In the genomic region with DNA sequence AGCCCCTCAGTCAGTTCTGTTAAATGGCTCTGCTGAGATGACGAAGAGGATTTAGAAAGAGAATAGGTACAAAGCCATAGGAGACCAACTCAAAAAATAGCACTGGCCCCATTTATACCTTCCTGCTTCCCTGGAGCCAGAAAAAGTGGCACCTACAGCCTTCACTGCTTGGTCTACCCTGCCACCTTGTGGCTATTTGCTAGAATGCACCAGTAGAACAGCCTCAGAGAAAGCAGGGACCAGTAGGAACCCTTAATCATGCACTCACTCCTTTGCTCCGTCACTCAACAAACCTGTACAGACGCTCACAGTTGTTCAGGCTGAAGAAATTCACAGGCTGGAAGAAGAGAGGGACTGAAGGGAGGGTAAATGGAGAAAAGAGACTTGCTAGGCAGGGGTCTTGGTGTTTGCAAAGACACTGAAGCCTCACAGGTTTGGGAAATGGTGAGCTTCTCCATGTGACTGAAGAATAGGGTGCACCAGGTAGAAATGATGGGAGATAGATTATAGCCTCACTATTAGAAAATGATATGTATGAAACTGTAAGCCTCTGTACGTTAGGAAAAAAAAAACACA, we compare ENCODE assay signal across 9 cellular contexts. TPM values are rescaled to one million over a fixed set of nuclear protein-coding genes. Genes with fewer than 3 reads are reported as not detected.
DNase-seq lines count a peak whose midpoint lies in the region; ATAC-seq lines count a peak whose summit lies in the region.
"Had no signal": no experiment of that assay in that cellular context is flagged by ENCODE, and none has a peak within 500 bp of the region (broad histone marks: within the 10 kb centered on the region; RNA-seq: fewer than 3 reads in every experiment).

No MANE protein-coding gene starts in this region.

- H3K27ac ChIP-seq in CD4-positive, alpha-beta memory T cell (ENCODE audit: low read depth, low read length), result no peak overlapping the region

- H3K9me3 Mint-ChIP-seq in CD4-positive, alpha-beta memory T cell, result peaks cover 0 to 2% (median 0%) of the 10 kb centered on the region in 8 donors
- H3K9me3 Mint-ChIP-seq: T-helper 1 cell treated with Interleukin-12 subunit alpha and Interleukin-12 subunit beta and Interleukin-4 antibody, amounts not matched to agents 30 μg/mL and 1 μg/mL, for 36 hours had no signal

- H3K36me3 Mint-ChIP-seq in CD4-positive, alpha-beta memory T cell, result no peaks in the 10 kb centered on the region

- intact Hi-C loops in CD4-positive, alpha-beta memory T cell (cut with micrococcal nuclease), result loop anchor here (1.0 to 2.0 kb wide), 2 partner anchors 36 to 395 kb away; no protein-coding TSS in a partner anchor

- DNase-seq in CD4-positive, alpha-beta memory T cell, result peak; percentile 65 to 75 (median 70)
- DNase-seq in NCI-H526 (lab: John Stamatoyannopoulos, UW), result peak; percentile 54 to 80
- DNase-seq in activated CD4-positive, alpha-beta T cell treated with anti-CD3 and anti-CD28 coated beads for 48 hours, result peak; percentile 82
- DNase-seq in dermis blood vessel endothelial cell, result peak; percentile 85
- peak; percentile 76 to 79 for DNase-seq in lung microvascular endothelial cell (ENCODE audit: low read depth in 2 of 2)
- peak; percentile 30 to 48 for DNase-seq in stimulated activated CD8-positive, alpha-beta memory T cell treated with anti-CD3 and anti-CD28 coated beads, Interleukin-2, amount 100 ng/mL, for 48 hours (ENCODE audit: low read depth in 2 of 2)

- ATAC-seq in GM19397 (IDR thresholded peaks at IDR 0.05; ENCODE audit: unreplicated experiment) (peak; percentile 79), HG03520 (IDR thresholded peaks at IDR 0.05; ENCODE audit: unreplicated experiment) (peak; percentile 77)

- no peaks in the 10 kb centered on the region for H3K36me3 ChIP-seq in CD4-positive, alpha-beta memory T cell (ENCODE audit: insufficient read depth, low read length)

- H3K27me3 ChIP-seq in CD4-positive, alpha-beta memory T cell (ENCODE audit: insufficient read depth, low read length), result no peaks in the 10 kb centered on the region

- POLR2A ChIA-PET in CD4-positive, alpha-beta memory T cell (lab: Charles Lee; ENCODE audit: partially characterized antibody), result no interaction called here

- no peaks in the 10 kb centered on the region for H3K27me3 Mint-ChIP-seq in CD4-positive, alpha-beta memory T cell

- H3K9me3 ChIP-seq in CD4-positive, alpha-beta memory T cell (ENCODE audit: control insufficient read depth in 1 of 2, low read length in 2 of 2), result no peaks in the 10 kb centered on the region

- peaks cover 15% of the 10 kb centered on the region for H3K4me1 ChIP-seq in CD4-positive, alpha-beta memory T cell (ENCODE audit: insufficient read depth, low read length)

- CTCF ChIA-PET in CD4-positive, alpha-beta memory T cell (lab: Charles Lee; ENCODE audit: partially characterized antibody), result interaction anchor here (0.7 to 9.9 kb wide), 14 partner anchors 9 to 1240 kb away, joined by 3 to 159 read pairs (median 6); partner anchors contain the start of gene RTP4

- H3K4me3 ChIP-seq in CD4-positive, alpha-beta memory T cell (ENCODE audit: low read length in 2 of 2), result no peak overlapping the region

- H3K27ac Mint-ChIP-seq in CD4-positive, alpha-beta memory T cell, result peak overlapping the region in 6 of 7 donors; percentile 13 to 61 (median 19)
- H3K27ac Mint-ChIP-seq: T-helper 1 cell treated with Interleukin-12 subunit alpha and Interleukin-12 subunit beta and Interleukin-4 antibody, amounts not matched to agents 30 μg/mL and 1 μg/mL, for 36 hours had no signal

- peak overlapping the region in 2 of 8 donors; percentile 63 to 65 for H3K4me3 Mint-ChIP-seq in CD4-positive, alpha-beta memory T cell
- H3K4me3 Mint-ChIP-seq: T-helper 1 cell treated with Interleukin-12 subunit alpha and Interleukin-12 subunit beta and Interleukin-4 antibody, amounts not matched to agents 30 μg/mL and 1 μg/mL, for 36 hours had no signal

- H3K4me1 Mint-ChIP-seq in CD4-positive, alpha-beta memory T cell, result peaks cover 13 to 18% (median 17%) of the 10 kb centered on the region in 4 donors

RNA-seq across cellular contexts. Expression of gene RTP2, which starts 12.1 kb away (rescaled TPM):
- not detected for total RNA-seq in CD4-positive, alpha-beta memory T cell
- not detected for polyA plus RNA-seq in CD4-positive, alpha-beta memory T cell
- total RNA-seq in dermis blood vessel endothelial cell, result not detected in 2 replicates
- not detected in 2 replicates for total RNA-seq in lung microvascular endothelial cell

RNA-seq across cellular contexts. Expression of gene BCL6, which starts 30.8 kb away (rescaled TPM):
- 10 to 100 TPM; 31.4 to 34.8 TPM for total RNA-seq in CD4-positive, alpha-beta memory T cell
- polyA plus RNA-seq in CD4-positive, alpha-beta memory T cell, result 1 to 10 TPM; 1.1 to 1.8 TPM
- total RNA-seq in dermis blood vessel endothelial cell (1.7 and 2.2 TPM in 2 replicates), lung microvascular endothelial cell (1.5 and 1.8 TPM in 2 replicates)

RNA-seq across cellular contexts. Expression of gene SST, which starts 44.3 kb away (rescaled TPM):
- not detected for total RNA-seq in CD4-positive, alpha-beta memory T cell
- not detected for polyA plus RNA-seq in CD4-positive, alpha-beta memory T cell
- total RNA-seq in dermis blood vessel endothelial cell (not detected in 2 replicates), lung microvascular endothelial cell (not detected in 2 replicates)

Comparison
In these comparisons a context has a peak if more than half of its experiments do, and no peak if none do; other contexts are left out.
1. RNA of gene BCL6, which starts 30.8 kb away (total RNA-seq): 31.4 to 34.8 TPM in CD4-positive, alpha-beta memory T cell; 1.7 to 2.2 TPM in dermis blood vessel endothelial cell and 1.5 to 1.8 TPM in lung microvascular endothelial cell; every median in the first group is over 10 times any median in the second.
2. Peak in every context shown above with its lines, with median percentiles within 50 percentile points of each other: DNase-seq.